ENCODE assay signal across 13 cellular contexts in the genomic region with DNA sequence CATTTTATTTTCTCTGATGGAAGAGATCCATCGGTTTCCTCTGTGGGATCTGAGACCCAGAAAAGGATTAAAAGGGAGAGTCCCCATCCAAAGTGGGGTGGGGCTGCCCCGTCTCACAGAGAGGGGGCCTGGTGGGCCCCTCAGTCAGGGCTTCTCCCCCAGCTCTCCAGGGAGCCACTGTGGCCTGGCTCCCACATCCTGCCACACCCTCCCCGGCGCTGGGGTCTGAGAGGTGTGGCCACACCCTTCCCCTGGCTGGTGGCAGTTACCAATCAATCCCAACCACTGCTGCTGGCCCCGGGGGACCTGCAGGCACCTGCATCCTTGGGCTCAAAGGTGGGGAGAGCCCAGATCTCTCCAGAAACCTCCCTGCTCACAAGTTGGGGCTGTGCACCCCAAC.
DNase-seq lines count a peak whose midpoint lies in the region; ATAC-seq and TF ChIP-seq lines count a peak whose summit lies in the region.
"Had no signal": no experiment of that assay in that cellular context is flagged by ENCODE, and none has a peak within 500 bp of the region (broad histone marks: within the 10 kb centered on the region; RNA-seq: fewer than 3 reads in every experiment).

No MANE protein-coding gene starts in this region.

- H3K27ac ChIP-seq in body of pancreas (no peak overlapping the region), WERI-Rb-1 (no peak overlapping the region)
- H3K27ac ChIP-seq: hepatocyte, suprapubic skin had no signal

- TF ChIP-seq CTCF in body of pancreas (IDR thresholded peaks at IDR 0.05), result no peak
- no peak for TF ChIP-seq CTCF in WERI-Rb-1 (IDR thresholded peaks at IDR 0.05; ENCODE audit: low read depth, low read length)

- H3K9me3 ChIP-seq in body of pancreas (no peaks in the 10 kb centered on the region), WERI-Rb-1 (ENCODE audit: severe bottlenecking) (no peaks in the 10 kb centered on the region)
- H3K9me3 ChIP-seq: suprapubic skin had no signal

- H3K27me3 ChIP-seq in H7 (ENCODE audit: control insufficient read depth, insufficient read depth, low read length), result no peaks in the 10 kb centered on the region
- no peaks in the 10 kb centered on the region for H3K27me3 ChIP-seq in body of pancreas
- H3K27me3 ChIP-seq in WERI-Rb-1 (ENCODE audit: insufficient read depth, low read depth, severe bottlenecking), result no peaks in the 10 kb centered on the region

- DNase-seq in activated CD8-positive, alpha-beta memory T cell treated with anti-CD3 and anti-CD28 coated beads, Interleukin-2, amount 10 ng/mL, durations not matched to agents 7 days and 5 days, result peak; percentile 86
- DNase-seq in activated CD8-positive, alpha-beta memory T cell treated with anti-CD3 and anti-CD28 coated beads, Interleukin-2, amount 50 U/mL, for 48 hours, result no peak
- peak; percentile 68 for DNase-seq in H7
- peak in 3 of 34 experiments; percentile 7 to 14 (median 11) for DNase-seq in T-cell
- DNase-seq in natural killer cell treated with Interleukin-12 subunit alpha and Interleukin-12 subunit beta and Interleukin-15 and Interleukin-18, amount 100 ng/mL, for 72 hours (ENCODE audit: low spot score), result no peak
- no peak for DNase-seq in body of pancreas
- DNase-seq in HCEC 1CT, result no peak
- DNase-seq in WERI-Rb-1, result no peak
- DNase-seq: cortex of kidney, KBM-7 had no signal

- H3K36me3 ChIP-seq in H7 (replicated peaks; ENCODE audit: control insufficient read depth, insufficient read depth, low read length) (no peaks in the 10 kb centered on the region), body of pancreas (replicated peaks in 1 of 2; ENCODE audit: insufficient read depth in 1 of 2, low read depth in 2 of 2) (no peaks in the 10 kb centered on the region), WERI-Rb-1 (peaks cover 2% of the 10 kb centered on the region; the same call in 1 of the 2 replicates)
- H3K36me3 ChIP-seq: suprapubic skin had no signal

- TF ChIP-seq POLR2A in body of pancreas (IDR thresholded peaks at IDR 0.05), result no peak

- 37 to 65% methylated on average over 5 of the region's 5 CpGs for WGBS in body of pancreas, 2 donors

- H3K4me1 Mint-ChIP-seq in activated CD8-positive, alpha-beta memory T cell treated with anti-CD3 and anti-CD28 coated beads, Interleukin-2, amount 10 ng/mL, durations not matched to agents 7 days and 5 days, result peaks cover 32% of the 10 kb centered on the region
- H3K4me1 Mint-ChIP-seq in T-cell, result peaks cover 28 to 33% (median 29%) of the 10 kb centered on the region in 3 donors
- H3K4me1 Mint-ChIP-seq in natural killer cell treated with Interleukin-12 subunit alpha and Interleukin-12 subunit beta and Interleukin-15 and Interleukin-18, amount 100 ng/mL, for 72 hours (ENCODE audit: low read depth in 2 of 2), result peaks cover 17 to 19% of the 10 kb centered on the region in 2 donors

- POLR2A ChIA-PET in T-cell (lab: Charles Lee), result no interaction called here

- H3K4me3 ChIP-seq in H7 (ENCODE audit: insufficient read depth, low read depth, low read length), result no peak overlapping the region
- H3K4me3 ChIP-seq in body of pancreas, result no peak overlapping the region
- H3K4me3 ChIP-seq in WERI-Rb-1 (ENCODE audit: low read depth, low read length), result no peak overlapping the region
- H3K4me3 ChIP-seq: hepatocyte, suprapubic skin had no signal

- peak overlapping the region; percentile 30 for H3K4me3 Mint-ChIP-seq in activated CD8-positive, alpha-beta memory T cell treated with anti-CD3 and anti-CD28 coated beads, Interleukin-2, amount 10 ng/mL, durations not matched to agents 7 days and 5 days
- peak overlapping the region in 2 of 3 donors; percentile 37 to 54 for H3K4me3 Mint-ChIP-seq in T-cell
- H3K4me3 Mint-ChIP-seq in natural killer cell treated with Interleukin-12 subunit alpha and Interleukin-12 subunit beta and Interleukin-15 and Interleukin-18, amount 100 ng/mL, for 72 hours, result peak overlapping the region; percentile 71

- no peaks in the 10 kb centered on the region for H3K36me3 Mint-ChIP-seq in activated CD8-positive, alpha-beta memory T cell treated with anti-CD3 and anti-CD28 coated beads, Interleukin-2, amount 10 ng/mL, durations not matched to agents 7 days and 5 days
- no peaks in the 10 kb centered on the region for H3K36me3 Mint-ChIP-seq in T-cell
- H3K36me3 Mint-ChIP-seq in natural killer cell treated with Interleukin-12 subunit alpha and Interleukin-12 subunit beta and Interleukin-15 and Interleukin-18, amount 100 ng/mL, for 72 hours, result no peaks in the 10 kb centered on the region

- H3K4me1 ChIP-seq in body of pancreas, result no peaks in the 10 kb centered on the region

- peak overlapping the region; percentile 82 for H3K27ac Mint-ChIP-seq in activated CD8-positive, alpha-beta memory T cell treated with anti-CD3 and anti-CD28 coated beads, Interleukin-2, amount 10 ng/mL, durations not matched to agents 7 days and 5 days
- H3K27ac Mint-ChIP-seq in T-cell, result no peak overlapping the region
- no peak overlapping the region for H3K27ac Mint-ChIP-seq in natural killer cell treated with Interleukin-12 subunit alpha and Interleukin-12 subunit beta and Interleukin-15 and Interleukin-18, amount 100 ng/mL, for 72 hours

- intact Hi-C loops in body of pancreas (cut with DNase I), result no loop called here

- CTCF ChIA-PET in activated CD8-positive, alpha-beta memory T cell treated with anti-CD3 and anti-CD28 coated beads, Interleukin-2, amount 10 ng/mL, durations not matched to agents 7 days and 5 days (lab: Charles Lee), result interaction anchor here (1.5 kb wide), 1 partner anchor 143 kb away, joined by 6 read pairs; no protein-coding TSS in a partner anchor
- CTCF ChIA-PET in T-cell (lab: Charles Lee), result no interaction called here

- ATAC-seq in activated CD8-positive, alpha-beta memory T cell treated with anti-CD3 and anti-CD28 coated beads, Interleukin-2, amount 10 ng/mL, durations not matched to agents 7 days and 5 days, result peak; percentile 79
- ATAC-seq in T-cell (replicated peaks in 1 of 4) (peak in 3 of 4 experiments; percentile 24 to 62 (median 48)), body of pancreas (no peak)
- ATAC-seq in natural killer cell treated with Interleukin-12 subunit alpha and Interleukin-12 subunit beta and Interleukin-15 and Interleukin-18, amount 100 ng/mL, for 72 hours, result peak in 1 of 2 donors; percentile 17
- ATAC-seq: Panc1 had no signal

- no peaks in the 10 kb centered on the region for H3K9me3 Mint-ChIP-seq in activated CD8-positive, alpha-beta memory T cell treated with anti-CD3 and anti-CD28 coated beads, Interleukin-2, amount 10 ng/mL, durations not matched to agents 7 days and 5 days (ENCODE audit: low read depth)
- no peaks in the 10 kb centered on the region for H3K9me3 Mint-ChIP-seq in T-cell
- H3K9me3 Mint-ChIP-seq in natural killer cell treated with Interleukin-12 subunit alpha and Interleukin-12 subunit beta and Interleukin-15 and Interleukin-18, amount 100 ng/mL, for 72 hours, result no peaks in the 10 kb centered on the region

- H3K27me3 Mint-ChIP-seq in activated CD8-positive, alpha-beta memory T cell treated with anti-CD3 and anti-CD28 coated beads, Interleukin-2, amount 10 ng/mL, durations not matched to agents 7 days and 5 days, result peaks cover 24% of the 10 kb centered on the region
- peaks cover 10 to 11% of the 10 kb centered on the region in 2 donors for H3K27me3 Mint-ChIP-seq in T-cell
- peaks cover 6 to 22% of the 10 kb centered on the region in 2 donors for H3K27me3 Mint-ChIP-seq in natural killer cell treated with Interleukin-12 subunit alpha and Interleukin-12 subunit beta and Interleukin-15 and Interleukin-18, amount 100 ng/mL, for 72 hours

Comparison
In these comparisons a context has a peak if more than half of its experiments do, and no peak if none do; other contexts are left out.
1. DNase-seq: peak in activated CD8-positive, alpha-beta memory T cell treated with anti-CD3 and anti-CD28 coated beads, Interleukin-2, amount 10 ng/mL, durations not matched to agents 7 days and 5 days (single experiment) and H7 (single experiment); none in activated CD8-positive, alpha-beta memory T cell treated with anti-CD3 and anti-CD28 coated beads, Interleukin-2, amount 50 U/mL, for 48 hours (single experiment), natural killer cell treated with Interleukin-12 subunit alpha and Interleukin-12 subunit beta and Interleukin-15 and Interleukin-18, amount 100 ng/mL, for 72 hours (single experiment), body of pancreas (0 of 4), HCEC 1CT (single experiment) and WERI-Rb-1 (single experiment).
2. Peak in every context shown above with its lines, with median percentiles within 50 percentile points of each other: H3K4me3 Mint-ChIP-seq.